In genomic region chr2:224659726-224660125, GRCh38 we compare ENCODE assay signal across 1 cellular context.
TF ChIP-seq lines count a peak whose summit lies in the region.

No MANE protein-coding gene starts in this region.

TF ChIP-seq in GM12878, 131 proteins besides CTCF, POLR2A, EP300 and RAD21 (continued from another document):
- no peak for TF ChIP-seq ZBTB4 (CRISPR knock-in tag; IDR thresholded peaks at IDR 0.05)
- no peak for TF ChIP-seq CEBPB (IDR thresholded peaks at IDR 0.05; ENCODE audit: borderline replicate concordance in 1 of 2, low read depth in 2 of 2, low read length in 2 of 2)
- TF ChIP-seq YBX1 (IDR thresholded peaks at IDR 0.05) = no peak
